28 cellular contexts compared by ENCODE assay signal in the genomic region with DNA sequence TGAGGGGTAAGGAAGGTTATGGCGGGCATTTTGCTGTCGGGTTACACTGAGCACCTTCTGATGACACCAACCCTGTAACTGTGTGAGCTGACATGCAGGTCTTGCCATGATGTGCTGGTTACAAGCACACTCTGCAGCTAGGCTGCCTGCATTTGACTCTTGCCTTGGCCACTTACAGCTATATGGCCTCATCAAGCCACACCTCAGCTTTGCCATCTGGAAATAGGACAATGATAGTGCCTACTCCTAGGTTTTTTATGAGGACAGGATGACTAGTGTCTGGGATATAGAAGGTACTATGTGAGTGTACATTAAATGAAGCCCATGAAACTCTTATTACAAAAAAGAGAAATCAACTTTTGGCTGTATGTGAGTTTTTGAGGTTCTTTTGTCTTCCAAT.
"Had no signal": no experiment of that assay in that cellular context is flagged by ENCODE, and none has a peak within 500 bp of the region (broad histone marks: within the 10 kb centered on the region; RNA-seq: fewer than 3 reads in every experiment).

No MANE protein-coding gene starts in this region.

- DNase-seq: naive thymus-derived CD4-positive, alpha-beta T cell; natural killer cell; occipital lobe; ovary; posterior cingulate gyrus; psoas muscle; right cardiac atrium; right lobe of liver; sigmoid colon; small intestine; stimulated activated CD4-positive, alpha-beta T cell treated with anti-CD3 and anti-CD28 coated beads, Interleukin-15, amount 100 ng/mL, for 24 hours; stimulated activated CD4-positive, alpha-beta T cell treated with anti-CD3 and anti-CD28 coated beads, Interleukin-2, amount 100 ng/mL, for 24 hours; stimulated activated CD4-positive, alpha-beta T cell treated with anti-CD3 and anti-CD28 coated beads, Interleukin-2, amount 100 ng/mL, for 48 hours; stimulated activated CD4-positive, alpha-beta T cell treated with anti-CD3 and anti-CD28 coated beads, Interleukin-4, amount 100 ng/mL, for 24 hours; stimulated activated naive B cell treated with anti-CD40 and anti-IgM and Interleukin-4, amounts not matched to agents 10 μg/mL and 1 μg/mL and 100 μg/mL, for 72 hours; stimulated activated naive CD8-positive, alpha-beta T cell treated with anti-CD3 and anti-CD28 coated beads, Interleukin-15, amount 100 ng/mL, for 72 hours; stimulated activated naive CD8-positive, alpha-beta T cell treated with anti-CD3 and anti-CD28 coated beads, Interleukin-15, Interleukin-2, amounts not matched to agents 100 U/mL and 50 U/mL, for 24 hours; substantia nigra; thyroid gland; upper lobe of right lung; uterus had no signal

- H3K4me3 ChIP-seq: neural progenitor cell, ovary, psoas muscle, right lobe of liver, sigmoid colon, thoracic aorta, thyroid gland, tibial nerve, upper lobe of right lung, uterus had no signal

- H3K36me3 ChIP-seq: neural progenitor cell, ovary, right lobe of liver, sigmoid colon, thoracic aorta, thyroid gland, tibial nerve, upper lobe of right lung, uterus had no signal

- H3K9me3 Mint-ChIP-seq: naive thymus-derived CD4-positive, alpha-beta T cell; natural killer cell; nephron; neural progenitor cell; stimulated activated effector memory CD8-positive, alpha-beta T cell treated with anti-CD3 and anti-CD28 coated beads, Interleukin-12 subunit alpha, Interleukin-12 subunit beta, amount 100 ng/mL, for 72 hours; stimulated activated naive CD8-positive, alpha-beta T cell treated with anti-CD3 and anti-CD28 coated beads, Interleukin-15, amount 100 ng/mL, for 72 hours; type B pancreatic cell had no signal

- H3K9me3 ChIP-seq: ovary, psoas muscle, right lobe of liver, sigmoid colon, thoracic aorta, thyroid gland, tibial nerve, upper lobe of right lung, uterus had no signal

- H3K79me2 ChIP-seq: parathyroid adenoma had no signal

- H2AFZ ChIP-seq: neural progenitor cell, parathyroid adenoma had no signal

- H3K27me3 ChIP-seq: neural progenitor cell, ovary, right lobe of liver, sigmoid colon, thyroid gland, tibial nerve, upper lobe of right lung, uterus had no signal

- H3K4me1 Mint-ChIP-seq: naive thymus-derived CD4-positive, alpha-beta T cell; natural killer cell; nephron; neural progenitor cell; stimulated activated effector memory CD8-positive, alpha-beta T cell treated with anti-CD3 and anti-CD28 coated beads, Interleukin-12 subunit alpha, Interleukin-12 subunit beta, amount 100 ng/mL, for 72 hours; stimulated activated naive B cell treated with anti-CD40 and anti-IgM and Interleukin-4, amounts not matched to agents 10 μg/mL and 1 μg/mL and 100 μg/mL, for 72 hours; stimulated activated naive CD8-positive, alpha-beta T cell treated with anti-CD3 and anti-CD28 coated beads, Interleukin-15, amount 100 ng/mL, for 72 hours had no signal

- H3K4me1 ChIP-seq: neural progenitor cell, parathyroid adenoma, psoas muscle, right lobe of liver, sigmoid colon, thyroid gland, tibial nerve, upper lobe of right lung, uterus had no signal

- H3K27ac ChIP-seq: neural progenitor cell, ovary, parathyroid adenoma, psoas muscle, right lobe of liver, sigmoid colon, thoracic aorta, thyroid gland, tibial nerve, upper lobe of right lung, uterus had no signal

- H3K36me3 Mint-ChIP-seq: naive thymus-derived CD4-positive, alpha-beta T cell; natural killer cell; neural progenitor cell; stimulated activated effector memory CD8-positive, alpha-beta T cell treated with anti-CD3 and anti-CD28 coated beads, Interleukin-12 subunit alpha, Interleukin-12 subunit beta, amount 100 ng/mL, for 72 hours; type B pancreatic cell had no signal

- ATAC-seq: naive thymus-derived CD4-positive, alpha-beta T cell; natural killer cell; psoas muscle; right cardiac atrium; right lobe of liver; stimulated activated effector memory CD8-positive, alpha-beta T cell treated with anti-CD3 and anti-CD28 coated beads, Interleukin-12 subunit alpha, Interleukin-12 subunit beta, amount 100 ng/mL, for 72 hours; stimulated activated naive B cell treated with anti-CD40 and anti-IgM and Interleukin-4, amounts not matched to agents 10 μg/mL and 1 μg/mL and 100 μg/mL, for 72 hours; stimulated activated naive CD8-positive, alpha-beta T cell treated with anti-CD3 and anti-CD28 coated beads, Interleukin-15, amount 100 ng/mL, for 72 hours; stimulated activated naive CD8-positive, alpha-beta T cell treated with anti-CD3 and anti-CD28 coated beads, Interleukin-15, Interleukin-2, amounts not matched to agents 100 U/mL and 50 U/mL, for 24 hours; upper lobe of right lung had no signal

- H3K4me2 ChIP-seq: neural progenitor cell had no signal

- H3K9ac ChIP-seq: neural progenitor cell, parathyroid adenoma had no signal

- H3K4me3 Mint-ChIP-seq: naive thymus-derived CD4-positive, alpha-beta T cell; natural killer cell; nephron; neural progenitor cell; stimulated activated effector memory CD8-positive, alpha-beta T cell treated with anti-CD3 and anti-CD28 coated beads, Interleukin-12 subunit alpha, Interleukin-12 subunit beta, amount 100 ng/mL, for 72 hours; stimulated activated naive B cell treated with anti-CD40 and anti-IgM and Interleukin-4, amounts not matched to agents 10 μg/mL and 1 μg/mL and 100 μg/mL, for 72 hours; stimulated activated naive CD8-positive, alpha-beta T cell treated with anti-CD3 and anti-CD28 coated beads, Interleukin-15, amount 100 ng/mL, for 72 hours; type B pancreatic cell had no signal

- H3K27ac Mint-ChIP-seq: naive thymus-derived CD4-positive, alpha-beta T cell; natural killer cell; nephron; neural progenitor cell; stimulated activated effector memory CD8-positive, alpha-beta T cell treated with anti-CD3 and anti-CD28 coated beads, Interleukin-12 subunit alpha, Interleukin-12 subunit beta, amount 100 ng/mL, for 72 hours; stimulated activated naive B cell treated with anti-CD40 and anti-IgM and Interleukin-4, amounts not matched to agents 10 μg/mL and 1 μg/mL and 100 μg/mL, for 72 hours; stimulated activated naive CD8-positive, alpha-beta T cell treated with anti-CD3 and anti-CD28 coated beads, Interleukin-15, amount 100 ng/mL, for 72 hours; type B pancreatic cell had no signal
